ENCODE assay signal across 1 cellular context in genomic region chr13:21354721-21355120, GRCh38.
TF ChIP-seq lines count a peak whose summit lies in the region.

No MANE protein-coding gene starts in this region.

TF ChIP-seq in GM23338, 12 proteins besides CTCF, POLR2A, EP300 and RAD21 (continued from another document):
- TF ChIP-seq, protein P1, sequence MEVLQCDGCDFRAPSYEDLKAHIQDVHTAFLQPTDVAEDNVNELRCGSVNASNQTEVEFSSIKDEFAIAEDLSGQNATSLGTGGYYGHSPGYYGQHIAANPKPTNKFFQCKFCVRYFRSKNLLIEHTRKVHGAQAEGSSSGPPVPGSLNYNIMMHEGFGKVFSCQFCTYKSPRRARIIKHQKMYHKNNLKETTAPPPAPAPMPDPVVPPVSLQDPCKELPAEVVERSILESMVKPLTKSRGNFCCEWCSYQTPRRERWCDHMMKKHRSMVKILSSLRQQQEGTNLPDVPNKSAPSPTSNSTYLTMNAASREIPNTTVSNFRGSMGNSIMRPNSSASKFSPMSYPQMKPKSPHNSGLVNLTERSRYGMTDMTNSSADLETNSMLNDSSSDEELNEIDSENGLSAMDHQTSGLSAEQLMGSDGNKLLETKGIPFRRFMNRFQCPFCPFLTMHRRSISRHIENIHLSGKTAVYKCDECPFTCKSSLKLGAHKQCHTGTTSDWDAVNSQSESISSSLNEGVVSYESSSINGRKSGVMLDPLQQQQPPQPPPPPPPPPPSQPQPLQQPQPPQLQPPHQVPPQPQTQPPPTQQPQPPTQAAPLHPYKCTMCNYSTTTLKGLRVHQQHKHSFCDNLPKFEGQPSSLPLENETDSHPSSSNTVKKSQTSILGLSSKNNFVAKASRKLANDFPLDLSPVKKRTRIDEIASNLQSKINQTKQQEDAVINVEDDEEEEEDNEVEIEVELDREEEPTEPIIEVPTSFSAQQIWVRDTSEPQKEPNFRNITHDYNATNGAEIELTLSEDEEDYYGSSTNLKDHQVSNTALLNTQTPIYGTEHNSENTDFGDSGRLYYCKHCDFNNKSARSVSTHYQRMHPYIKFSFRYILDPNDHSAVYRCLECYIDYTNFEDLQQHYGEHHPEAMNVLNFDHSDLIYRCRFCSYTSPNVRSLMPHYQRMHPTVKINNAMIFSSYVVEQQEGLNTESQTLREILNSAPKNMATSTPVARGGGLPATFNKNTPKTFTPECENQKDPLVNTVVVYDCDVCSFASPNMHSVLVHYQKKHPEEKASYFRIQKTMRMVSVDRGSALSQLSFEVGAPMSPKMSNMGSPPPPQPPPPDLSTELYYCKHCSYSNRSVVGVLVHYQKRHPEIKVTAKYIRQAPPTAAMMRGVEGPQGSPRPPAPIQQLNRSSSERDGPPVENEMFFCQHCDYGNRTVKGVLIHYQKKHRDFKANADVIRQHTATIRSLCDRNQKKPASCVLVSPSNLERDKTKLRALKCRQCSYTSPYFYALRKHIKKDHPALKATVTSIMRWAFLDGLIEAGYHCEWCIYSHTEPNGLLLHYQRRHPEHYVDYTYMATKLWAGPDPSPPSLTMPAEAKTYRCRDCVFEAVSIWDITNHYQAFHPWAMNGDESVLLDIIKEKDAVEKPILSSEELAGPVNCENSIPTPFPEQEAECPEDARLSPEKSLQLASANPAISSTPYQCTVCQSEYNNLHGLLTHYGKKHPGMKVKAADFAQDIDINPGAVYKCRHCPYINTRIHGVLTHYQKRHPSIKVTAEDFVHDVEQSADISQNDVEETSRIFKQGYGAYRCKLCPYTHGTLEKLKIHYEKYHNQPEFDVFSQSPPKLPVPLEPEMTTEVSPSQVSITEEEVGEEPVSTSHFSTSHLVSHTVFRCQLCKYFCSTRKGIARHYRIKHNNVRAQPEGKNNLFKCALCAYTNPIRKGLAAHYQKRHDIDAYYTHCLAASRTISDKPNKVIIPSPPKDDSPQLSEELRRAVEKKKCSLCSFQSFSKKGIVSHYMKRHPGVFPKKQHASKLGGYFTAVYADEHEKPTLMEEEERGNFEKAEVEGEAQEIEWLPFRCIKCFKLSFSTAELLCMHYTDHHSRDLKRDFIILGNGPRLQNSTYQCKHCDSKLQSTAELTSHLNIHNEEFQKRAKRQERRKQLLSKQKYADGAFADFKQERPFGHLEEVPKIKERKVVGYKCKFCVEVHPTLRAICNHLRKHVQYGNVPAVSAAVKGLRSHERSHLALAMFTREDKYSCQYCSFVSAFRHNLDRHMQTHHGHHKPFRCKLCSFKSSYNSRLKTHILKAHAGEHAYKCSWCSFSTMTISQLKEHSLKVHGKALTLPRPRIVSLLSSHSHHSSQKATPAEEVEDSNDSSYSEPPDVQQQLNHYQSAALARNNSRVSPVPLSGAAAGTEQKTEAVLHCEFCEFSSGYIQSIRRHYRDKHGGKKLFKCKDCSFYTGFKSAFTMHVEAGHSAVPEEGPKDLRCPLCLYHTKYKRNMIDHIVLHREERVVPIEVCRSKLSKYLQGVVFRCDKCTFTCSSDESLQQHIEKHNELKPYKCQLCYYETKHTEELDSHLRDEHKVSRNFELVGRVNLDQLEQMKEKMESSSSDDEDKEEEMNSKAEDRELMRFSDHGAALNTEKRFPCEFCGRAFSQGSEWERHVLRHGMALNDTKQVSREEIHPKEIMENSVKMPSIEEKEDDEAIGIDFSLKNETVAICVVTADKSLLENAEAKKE (CRISPR knock-in tag; IDR thresholded peaks at IDR 0.05) = no peak
- TF ChIP-seq ZNF331 (CRISPR knock-in tag; IDR thresholded peaks at IDR 0.05; ENCODE audit: low read depth) (no peak), EZH2 (IDR thresholded peaks at IDR 0.05; ENCODE audit: low read depth, unreplicated experiment) (no peak), STAT1 (IDR thresholded peaks at IDR 0.05; ENCODE audit: unreplicated experiment) (no peak), NANOG (IDR thresholded peaks at IDR 0.05; ENCODE audit: borderline replicate concordance) (no peak), EZH2phosphoT487 (IDR thresholded peaks at IDR 0.05; ENCODE audit: unreplicated experiment) (no peak)
- TF ChIP-seq, protein P2, sequence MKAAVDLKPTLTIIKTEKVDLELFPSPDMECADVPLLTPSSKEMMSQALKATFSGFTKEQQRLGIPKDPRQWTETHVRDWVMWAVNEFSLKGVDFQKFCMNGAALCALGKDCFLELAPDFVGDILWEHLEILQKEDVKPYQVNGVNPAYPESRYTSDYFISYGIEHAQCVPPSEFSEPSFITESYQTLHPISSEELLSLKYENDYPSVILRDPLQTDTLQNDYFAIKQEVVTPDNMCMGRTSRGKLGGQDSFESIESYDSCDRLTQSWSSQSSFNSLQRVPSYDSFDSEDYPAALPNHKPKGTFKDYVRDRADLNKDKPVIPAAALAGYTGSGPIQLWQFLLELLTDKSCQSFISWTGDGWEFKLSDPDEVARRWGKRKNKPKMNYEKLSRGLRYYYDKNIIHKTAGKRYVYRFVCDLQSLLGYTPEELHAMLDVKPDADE (IDR thresholded peaks at IDR 0.05) = no peak
